Comparison of ENCODE assay signal across 1 cellular context in genomic region chr6:170307080-170307545, GRCh38.
TF ChIP-seq lines count a peak whose summit lies in the region.

No MANE protein-coding gene starts in this region.

TF ChIP-seq in HepG2, 621 proteins besides CTCF, POLR2A, EP300 and RAD21 (continued from another document and continues in another):
- TF ChIP-seq ZNF318 (CRISPR knock-in tag; IDR thresholded peaks at IDR 0.05) (0 out of 2 replicates have a peak, but pooled peaks have one; percentile 73), ZNF30 (CRISPR knock-in tag; IDR thresholded peaks at IDR 0.05) (0 out of 2 replicates have a peak, but pooled peaks have one; percentile 51), ZNF552 (CRISPR knock-in tag; IDR thresholded peaks at IDR 0.05; ENCODE audit: borderline replicate concordance) (0 out of 2 replicates have a peak, but pooled peaks have one; percentile 1), ZNF83 (CRISPR knock-in tag; IDR thresholded peaks at IDR 0.05; ENCODE audit: borderline replicate concordance) (no peak), GTF3A (CRISPR knock-in tag; conservative IDR thresholded peaks at IDR 0.05) (no peak), ZNF850 (CRISPR knock-in tag; conservative IDR thresholded peaks at IDR 0.05) (no peak), SATB2 (CRISPR knock-in tag; IDR thresholded peaks at IDR 0.05) (no peak), RELA (CRISPR knock-in tag; IDR thresholded peaks at IDR 0.05) (no peak), SNAPC2 (CRISPR knock-in tag; IDR thresholded peaks at IDR 0.05) (0 out of 2 replicates have a peak, but pooled peaks have one; percentile 63), ZNF709 (CRISPR knock-in tag; IDR thresholded peaks at IDR 0.05) (peak; percentile 4; the same call in 1 of the 2 replicates), ATM (IDR thresholded peaks at IDR 0.05; ENCODE audit: borderline replicate concordance) (no peak), HMGXB3 (CRISPR knock-in tag; IDR thresholded peaks at IDR 0.05; ENCODE audit: borderline replicate concordance) (no peak), SMC3 (IDR thresholded peaks at IDR 0.05; ENCODE audit: low read length) (no peak), STAT5B (CRISPR knock-in tag; IDR thresholded peaks at IDR 0.05) (no peak), NFYC (CRISPR knock-in tag; IDR thresholded peaks at IDR 0.05) (no peak), ZNF44 (CRISPR knock-in tag; IDR thresholded peaks at IDR 0.05) (no peak), TGIF2 (CRISPR knock-in tag; IDR thresholded peaks at IDR 0.05) (0 out of 2 replicates have a peak, but pooled peaks have one; percentile 2), ZNF605 (CRISPR knock-in tag; IDR thresholded peaks at IDR 0.05) (peak; percentile 37; the same call in 1 of the 2 replicates), ZNF530 (CRISPR knock-in tag; IDR thresholded peaks at IDR 0.05; ENCODE audit: low read depth) (no peak), CEBPG (CRISPR knock-in tag; IDR thresholded peaks at IDR 0.05) (no peak), ZNF232 (CRISPR knock-in tag; IDR thresholded peaks at IDR 0.05; ENCODE audit: borderline replicate concordance) (0 out of 2 replicates have a peak, but pooled peaks have one; percentile 6), HNF4G (IDR thresholded peaks at IDR 0.05; ENCODE audit: borderline replicate concordance, low read depth, low read length) (no peak), HNF4G (CRISPR knock-in tag; IDR thresholded peaks at IDR 0.05; ENCODE audit: borderline replicate concordance, low read depth) (0 out of 2 replicates have a peak, but pooled peaks have one; percentile 7), PRDM15 (CRISPR knock-in tag; IDR thresholded peaks at IDR 0.05) (no peak), MLXIP (CRISPR knock-in tag; IDR thresholded peaks at IDR 0.05; ENCODE audit: borderline replicate concordance) (0 out of 2 replicates have a peak, but pooled peaks have one; percentile 9), DPF2 (CRISPR knock-in tag; IDR thresholded peaks at IDR 0.05; ENCODE audit: borderline replicate concordance, low read depth) (0 out of 2 replicates have a peak, but pooled peaks have one; percentile 22), ZNF317 (CRISPR knock-in tag; IDR thresholded peaks at IDR 0.05) (no peak), ZNF136 (CRISPR knock-in tag; IDR thresholded peaks at IDR 0.05; ENCODE audit: low read depth) (0 out of 2 replicates have a peak, but pooled peaks have one; percentile 42), NR2F1 (CRISPR knock-in tag; IDR thresholded peaks at IDR 0.05) (peak; percentile 5 to 36; a peak in 1 of 4 replicates), ISL2 (CRISPR knock-in tag; IDR thresholded peaks at IDR 0.05) (0 out of 2 replicates have a peak, but pooled peaks have one; percentile 8), ZNF572 (CRISPR knock-in tag; IDR thresholded peaks at IDR 0.05) (peak; percentile 88), XRCC5 (optimal IDR thresholded peaks at IDR 0.05; ENCODE audit: low read length) (peak; percentile 0)
- TF ChIP-seq, protein P1, sequence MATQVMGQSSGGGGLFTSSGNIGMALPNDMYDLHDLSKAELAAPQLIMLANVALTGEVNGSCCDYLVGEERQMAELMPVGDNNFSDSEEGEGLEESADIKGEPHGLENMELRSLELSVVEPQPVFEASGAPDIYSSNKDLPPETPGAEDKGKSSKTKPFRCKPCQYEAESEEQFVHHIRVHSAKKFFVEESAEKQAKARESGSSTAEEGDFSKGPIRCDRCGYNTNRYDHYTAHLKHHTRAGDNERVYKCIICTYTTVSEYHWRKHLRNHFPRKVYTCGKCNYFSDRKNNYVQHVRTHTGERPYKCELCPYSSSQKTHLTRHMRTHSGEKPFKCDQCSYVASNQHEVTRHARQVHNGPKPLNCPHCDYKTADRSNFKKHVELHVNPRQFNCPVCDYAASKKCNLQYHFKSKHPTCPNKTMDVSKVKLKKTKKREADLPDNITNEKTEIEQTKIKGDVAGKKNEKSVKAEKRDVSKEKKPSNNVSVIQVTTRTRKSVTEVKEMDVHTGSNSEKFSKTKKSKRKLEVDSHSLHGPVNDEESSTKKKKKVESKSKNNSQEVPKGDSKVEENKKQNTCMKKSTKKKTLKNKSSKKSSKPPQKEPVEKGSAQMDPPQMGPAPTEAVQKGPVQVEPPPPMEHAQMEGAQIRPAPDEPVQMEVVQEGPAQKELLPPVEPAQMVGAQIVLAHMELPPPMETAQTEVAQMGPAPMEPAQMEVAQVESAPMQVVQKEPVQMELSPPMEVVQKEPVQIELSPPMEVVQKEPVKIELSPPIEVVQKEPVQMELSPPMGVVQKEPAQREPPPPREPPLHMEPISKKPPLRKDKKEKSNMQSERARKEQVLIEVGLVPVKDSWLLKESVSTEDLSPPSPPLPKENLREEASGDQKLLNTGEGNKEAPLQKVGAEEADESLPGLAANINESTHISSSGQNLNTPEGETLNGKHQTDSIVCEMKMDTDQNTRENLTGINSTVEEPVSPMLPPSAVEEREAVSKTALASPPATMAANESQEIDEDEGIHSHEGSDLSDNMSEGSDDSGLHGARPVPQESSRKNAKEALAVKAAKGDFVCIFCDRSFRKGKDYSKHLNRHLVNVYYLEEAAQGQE (IDR thresholded peaks at IDR 0.05; ENCODE audit: borderline replicate concordance in 1 of 2, low read depth in 1 of 2, low read length in 2 of 2): no peak
